ENCODE assay signal across 8 cellular contexts in genomic region chr6:87436435-87436834, GRCh38. TPM values are rescaled to one million over a fixed set of nuclear protein-coding genes. Genes with fewer than 3 reads are reported as not detected.
DNase-seq lines count a peak whose midpoint lies in the region; ATAC-seq and TF ChIP-seq lines count a peak whose summit lies in the region.

No MANE protein-coding gene starts in this region.

- no peak overlapping the region for H3K56ac ChIP-seq in IMR-90 (ENCODE audit: extremely low read depth, insufficient read depth, low read length)

- no peak overlapping the region for H2AFZ ChIP-seq in DND-41 (ENCODE audit: low read depth, low read length)
- no peak overlapping the region for H2AFZ ChIP-seq in IMR-90 (replicated peaks; ENCODE audit: low read length, poor library complexity)

- TF ChIP-seq CTCF in DND-41 (IDR thresholded peaks at IDR 0.05; ENCODE audit: borderline replicate concordance, extremely low read depth, low read length, poor library complexity, severe bottlenecking) = no peak
- no peak for TF ChIP-seq CTCF in IMR-90 (conservative IDR thresholded peaks at IDR 0.05; ENCODE audit: low read depth, low read length)

- H3K36me3 ChIP-seq in DND-41 (ENCODE audit: insufficient read depth, low read length) (no peaks in the 10 kb centered on the region), IMR-90 (ENCODE audit: control insufficient read depth, insufficient read depth, low read length) (no peaks in the 10 kb centered on the region)

- TF ChIP-seq RAD21 in IMR-90 (IDR thresholded peaks at IDR 0.05; ENCODE audit: low read length) = no peak

- DNase-seq in DND-41 (peak; percentile 77), IMR-90 (peak; percentile 73), epidermal melanocyte (ENCODE audit: insufficient read length, low spot score) (peak; percentile 54), non-pigmented ciliary epithelial cell (ENCODE audit: low read depth) (peak; percentile 11), NCI-H510A (lab: John Stamatoyannopoulos, UW) (no peak), NCI-H1694 (lab: John Stamatoyannopoulos, UW) (no peak)
- peak; percentile 19 to 28 for DNase-seq in activated CD4-positive, alpha-beta T cell treated with anti-CD3 and anti-CD28 coated beads for 4 hours

- no TSS peak for BruUV-seq in IMR-90 (replicated peaks; lab: Mats Ljungman, UMichigan)

- CTCF ChIA-PET in IMR-90 (lab: Yijun Ruan, JAX) = no interaction called here

- intact Hi-C loops in IMR-90 (cut with micrococcal nuclease) = no loop called here

- no peaks in the 10 kb centered on the region for H4K20me1 ChIP-seq in DND-41 (ENCODE audit: insufficient read depth, low read length)
- H4K20me1 ChIP-seq in IMR-90 (ENCODE audit: insufficient read depth, low read length) = no peaks in the 10 kb centered on the region

- no peak overlapping the region for H4K5ac ChIP-seq in IMR-90 (ENCODE audit: low read depth, low read length)

- in situ Hi-C loops in IMR-90 (cut with MboI; ENCODE audit: low sequenced_read_pairs) = no loop called here

- POLR2A ChIA-PET in IMR-90 (lab: Charles Lee; ENCODE audit: unreplicated experiment) = no interaction called here

- H3K4me2 ChIP-seq in DND-41 (ENCODE audit: insufficient read depth, low read length) (no peak overlapping the region), IMR-90 (ENCODE audit: low read depth, low read length) (no peak overlapping the region)

- no peaks in the 10 kb centered on the region for H3K9me3 ChIP-seq in DND-41 (ENCODE audit: insufficient read depth, low read length, severe bottlenecking)
- H3K9me3 ChIP-seq in IMR-90 (ENCODE audit: control insufficient read depth, insufficient read depth, low read length) = no peaks in the 10 kb centered on the region

- H3K9ac ChIP-seq in DND-41 (ENCODE audit: low read depth, low read length) (no peak overlapping the region), IMR-90 (ENCODE audit: low read depth, low read length) (no peak overlapping the region)

- no peak overlapping the region for H2AK9ac ChIP-seq in IMR-90 (replicated peaks; ENCODE audit: low read depth, low read length, poor library complexity)

- H3K14ac ChIP-seq in IMR-90 (replicated peaks; ENCODE audit: low read depth, low read length) = no peak overlapping the region

- H3K79me1 ChIP-seq in IMR-90 (ENCODE audit: low read depth in 1 of 2, low read length in 2 of 2) = no peaks in the 10 kb centered on the region

- H3K18ac ChIP-seq in IMR-90 (ENCODE audit: low read depth, low read length) = no peak overlapping the region

- no peaks in the 10 kb centered on the region for H3K79me2 ChIP-seq in DND-41 (ENCODE audit: insufficient read depth, low read length)

- H3K4me1 ChIP-seq in DND-41 (ENCODE audit: insufficient read depth, low read length) (no peaks in the 10 kb centered on the region), IMR-90 (ENCODE audit: control insufficient read depth, insufficient read depth, low read length) (no peaks in the 10 kb centered on the region)

- H2BK5ac ChIP-seq in IMR-90 (ENCODE audit: low read depth, low read length, poor library complexity, severe bottlenecking) = no peak overlapping the region

- H2AK5ac ChIP-seq in IMR-90 (ENCODE audit: low read depth, low read length) = no peak overlapping the region

- dilution Hi-C loops in IMR-90 (cut with HindIII; ENCODE audit: low sequenced_read_pairs, unreplicated experiment) = no loop called here

- TF ChIP-seq POLR2A in IMR-90 (IDR thresholded peaks at IDR 0.05; ENCODE audit: low read depth, low read length) = no peak

- peaks cover 4% of the 10 kb centered on the region for H3K27me3 ChIP-seq in DND-41 (ENCODE audit: insufficient read depth, low read length, poor library complexity)
- H3K27me3 ChIP-seq in IMR-90 (ENCODE audit: control insufficient read depth, insufficient read depth, low read length) = no peaks in the 10 kb centered on the region

- no peak overlapping the region for H3K4ac ChIP-seq in IMR-90 (ENCODE audit: low read depth, low read length)

- ATAC-seq in DND-41 (ENCODE audit: insufficient read depth, low read depth) (peak; percentile 100), IMR-90 (ENCODE audit: low read depth) (peak; percentile 91), HG03342 (IDR thresholded peaks at IDR 0.05; ENCODE audit: unreplicated experiment) (no peak)

- H2BK15ac ChIP-seq in IMR-90 (ENCODE audit: low read depth, low read length) = no peak overlapping the region

- H4K91ac ChIP-seq in IMR-90 (ENCODE audit: insufficient read depth, low read depth, low read length) = no peak overlapping the region

- H4K8ac ChIP-seq in IMR-90 (ENCODE audit: low read depth in 2 of 2, low read length in 2 of 2) = no peak overlapping the region

- no CpG with 5 or more reads among the region's 4 CpGs for WGBS in IMR-90 (ENCODE audit: extremely low coverage in 2 of 2, insufficient read length in 1 of 2), 2 experiments

- H3K27ac ChIP-seq in DND-41 (ENCODE audit: low read length) = no peak overlapping the region
- no peak overlapping the region for H3K27ac ChIP-seq in IMR-90 (ENCODE audit: insufficient read depth, low read length)

- no peak overlapping the region for H3K4me3 ChIP-seq in DND-41 (ENCODE audit: low read depth in 1 of 2, low read length in 2 of 2)
- no peak overlapping the region for H3K4me3 ChIP-seq in IMR-90 (ENCODE audit: insufficient read depth, low read depth, low read length)

- H2BK120ac ChIP-seq in IMR-90 (ENCODE audit: low read depth, low read length) = no peak overlapping the region

- no peak overlapping the region for H2BK20ac ChIP-seq in IMR-90 (ENCODE audit: low read depth, low read length)

- no peaks in the 10 kb centered on the region for H3K9me1 ChIP-seq in IMR-90 (ENCODE audit: insufficient read depth, low read length)

- H3K23ac ChIP-seq in IMR-90 (ENCODE audit: low read depth, low read length) = no peak overlapping the region

TF ChIP-seq in IMR-90, 13 proteins besides CTCF, POLR2A, EP300 and RAD21:
- TF ChIP-seq MAFK (IDR thresholded peaks at IDR 0.05; ENCODE audit: low read depth, low read length) (no peak), RCOR1 (IDR thresholded peaks at IDR 0.05; ENCODE audit: insufficient replicate concordance, low read length) (peak; percentile 42), BHLHE40 (IDR thresholded peaks at IDR 0.05; ENCODE audit: low read depth, low read length) (no peak), MAZ (IDR thresholded peaks at IDR 0.05; ENCODE audit: borderline replicate concordance, low read depth, low read length) (peak; percentile 46; the same call in 1 of the 2 replicates)

RNA-seq across cellular contexts. Expression of gene CFAP206, which starts 28.7 kb away (rescaled TPM):
- total RNA-seq in IMR-90 (2012; rRNA removed) = under 0.01 and 0.28 TPM in 2 replicates
- 0.09 TPM in 1 of 2 replicates, not detected in the other for polyA plus RNA-seq in IMR-90 (2012; rRNA removed)
- polyA plus RNA-seq in IMR-90 (2012; cell fraction: cytosol; rRNA removed) = not detected in 2 replicates
- polyA plus RNA-seq in IMR-90 (2012; cell fraction: nucleus; rRNA removed; ENCODE audit: low replicate concordance) = 0.29 TPM in 1 of 2 replicates, not detected in the other

RNA-seq across cellular contexts. Expression of gene SLC35A1, which starts 36.3 kb away (rescaled TPM):
- 9.7 and 14.4 TPM in 2 replicates for total RNA-seq in IMR-90 (2012; rRNA removed)
- 10.0 and 12.4 TPM in 2 replicates for polyA plus RNA-seq in IMR-90 (2012; rRNA removed)
- polyA plus RNA-seq in IMR-90 (2012; cell fraction: cytosol; rRNA removed) = 2.3 and 3.6 TPM in 2 replicates
- 2.0 and 20.4 TPM in 2 replicates for polyA plus RNA-seq in IMR-90 (2012; cell fraction: nucleus; rRNA removed; ENCODE audit: low replicate concordance)

Comparison
In these comparisons a context has a peak if more than half of its experiments do, and no peak if none do; other contexts are left out.
1. DNase-seq: peak in DND-41 (single experiment), IMR-90 (single experiment), activated CD4-positive, alpha-beta T cell treated with anti-CD3 and anti-CD28 coated beads for 4 hours (2 of 2), epidermal melanocyte (single experiment) and non-pigmented ciliary epithelial cell (single experiment); none in NCI-H510A (single experiment) and NCI-H1694 (single experiment).